In the genomic region with DNA sequence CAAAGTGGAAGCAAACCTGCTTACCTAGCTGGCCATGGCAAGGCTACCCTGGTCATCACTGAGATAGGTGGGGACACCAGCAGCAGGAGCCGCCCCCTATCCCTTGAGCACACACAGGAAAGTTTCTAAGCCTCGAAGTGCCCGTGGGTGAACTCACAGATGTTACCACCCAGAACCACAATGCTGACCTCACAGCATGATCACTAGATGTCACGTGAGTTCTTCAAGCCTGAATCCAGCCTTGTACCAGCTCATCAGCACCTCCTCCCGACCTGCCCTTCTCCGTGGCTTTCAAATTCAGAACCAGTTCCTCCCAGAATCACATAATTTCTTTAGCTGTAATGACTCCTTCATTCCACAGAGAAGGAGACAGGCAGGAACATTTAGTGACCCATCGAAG, we compare ENCODE assay signal across 16 cellular contexts. TPM values are rescaled to one million over a fixed set of nuclear protein-coding genes. Genes with fewer than 3 reads are reported as not detected.
"Had no signal": no experiment of that assay in that cellular context is flagged by ENCODE, and none has a peak within 500 bp of the region (broad histone marks: within the 10 kb centered on the region; RNA-seq: fewer than 3 reads in every experiment).

No MANE protein-coding gene starts in this region.

- H3K4me1 ChIP-seq: right atrium auricular region had no signal

- H3K27ac ChIP-seq: right atrium auricular region, transverse colon, VCaP had no signal

- H3K27me3 Mint-ChIP-seq: activated CD4-positive, alpha-beta memory T cell treated with anti-CD3 and anti-CD28 coated beads, Interleukin-2, amount 10 ng/mL, durations not matched to agents 7 days and 5 days; activated CD4-positive, alpha-beta T cell treated with anti-CD3 and anti-CD28 coated beads for 36 hours; stimulated activated memory B cell treated with anti-CD40 and anti-IgM and Interleukin-4, amounts not matched to agents 10 μg/mL and 1 μg/mL and 100 μg/mL, for 72 hours had no signal

- H3K27ac Mint-ChIP-seq: activated CD4-positive, alpha-beta memory T cell treated with anti-CD3 and anti-CD28 coated beads, Interleukin-2, amount 10 ng/mL, durations not matched to agents 7 days and 5 days; activated CD4-positive, alpha-beta T cell treated with anti-CD3 and anti-CD28 coated beads for 36 hours; activated naive CD8-positive, alpha-beta T cell treated with anti-CD3 and anti-CD28 coated beads, Interleukin-2, amount 10 ng/mL, durations not matched to agents 7 days and 5 days; activated T-cell treated with anti-CD3 and anti-CD28 coated beads, Interleukin-2, amount 50 U/mL, for 72 hours; immature natural killer cell; naive thymus-derived CD8-positive, alpha-beta T cell; stimulated activated memory B cell treated with anti-CD40 and anti-IgM and Interleukin-4, amounts not matched to agents 10 μg/mL and 1 μg/mL and 100 μg/mL, for 72 hours had no signal

- H3K4me1 Mint-ChIP-seq: activated CD4-positive, alpha-beta memory T cell treated with anti-CD3 and anti-CD28 coated beads, Interleukin-2, amount 10 ng/mL, durations not matched to agents 7 days and 5 days; activated CD4-positive, alpha-beta T cell treated with anti-CD3 and anti-CD28 coated beads for 36 hours; naive thymus-derived CD8-positive, alpha-beta T cell; stimulated activated memory B cell treated with anti-CD40 and anti-IgM and Interleukin-4, amounts not matched to agents 10 μg/mL and 1 μg/mL and 100 μg/mL, for 72 hours had no signal

- H3K36me3 ChIP-seq: right atrium auricular region, transverse colon had no signal

- ATAC-seq: activated CD4-positive, alpha-beta T cell treated with anti-CD3 and anti-CD28 coated beads for 36 hours; activated T-cell treated with anti-CD3 and anti-CD28 coated beads, Interleukin-2, amount 50 U/mL, for 72 hours; naive thymus-derived CD8-positive, alpha-beta T cell; stimulated activated memory B cell treated with anti-CD40 and anti-IgM and Interleukin-4, amounts not matched to agents 10 μg/mL and 1 μg/mL and 100 μg/mL, for 72 hours had no signal

- DNase-seq: activated CD4-positive, alpha-beta memory T cell treated with anti-CD3 and anti-CD28 coated beads, Interleukin-2, amount 10 ng/mL, durations not matched to agents 7 days and 5 days; activated CD4-positive, alpha-beta T cell treated with anti-CD3 and anti-CD28 coated beads for 36 hours; activated CD8-positive, alpha-beta memory T cell treated with anti-CD3 and anti-CD28 coated beads, Interleukin-2, amount 50 U/mL, for 4 hours; activated gamma-delta T cell treated with Interleukin-2 at 50 U/mL for 16 hours; activated naive CD8-positive, alpha-beta T cell treated with anti-CD3 and anti-CD28 coated beads, Interleukin-2, amount 10 ng/mL, durations not matched to agents 7 days and 5 days; activated T-cell treated with anti-CD3 and anti-CD28 coated beads, Interleukin-2, amount 50 U/mL, for 72 hours; anterior cingulate cortex; immature natural killer cell; naive thymus-derived CD8-positive, alpha-beta T cell; posterior cingulate gyrus; stimulated activated CD4-positive, alpha-beta T cell treated with anti-CD3 and anti-CD28 coated beads, Interleukin-1b, Interleukin-23, amount 100 ng/mL, for 48 hours; transverse colon had no signal

- H3K4me3 Mint-ChIP-seq: activated CD4-positive, alpha-beta memory T cell treated with anti-CD3 and anti-CD28 coated beads, Interleukin-2, amount 10 ng/mL, durations not matched to agents 7 days and 5 days; activated CD4-positive, alpha-beta T cell treated with anti-CD3 and anti-CD28 coated beads for 36 hours; activated naive CD8-positive, alpha-beta T cell treated with anti-CD3 and anti-CD28 coated beads, Interleukin-2, amount 10 ng/mL, durations not matched to agents 7 days and 5 days; activated T-cell treated with anti-CD3 and anti-CD28 coated beads, Interleukin-2, amount 50 U/mL, for 72 hours; immature natural killer cell; naive thymus-derived CD8-positive, alpha-beta T cell; stimulated activated memory B cell treated with anti-CD40 and anti-IgM and Interleukin-4, amounts not matched to agents 10 μg/mL and 1 μg/mL and 100 μg/mL, for 72 hours had no signal

- H3K27me3 ChIP-seq: right atrium auricular region, transverse colon had no signal

- H3K9me3 Mint-ChIP-seq: activated CD4-positive, alpha-beta memory T cell treated with anti-CD3 and anti-CD28 coated beads, Interleukin-2, amount 10 ng/mL, durations not matched to agents 7 days and 5 days; activated naive CD8-positive, alpha-beta T cell treated with anti-CD3 and anti-CD28 coated beads, Interleukin-2, amount 10 ng/mL, durations not matched to agents 7 days and 5 days; activated T-cell treated with anti-CD3 and anti-CD28 coated beads, Interleukin-2, amount 50 U/mL, for 72 hours had no signal

- H3K4me3 ChIP-seq: lung, right atrium auricular region, transverse colon had no signal

- H3K9me3 ChIP-seq: right atrium auricular region, transverse colon had no signal

RNA-seq across cellular contexts. Expression of a gene that starts 24.7 kb away (rescaled TPM):
- total RNA-seq: activated CD4-positive, alpha-beta memory T cell treated with anti-CD3 and anti-CD28 coated beads, Interleukin-2, amount 10 ng/mL, durations not matched to agents 7 days and 5 days; activated CD4-positive, alpha-beta T cell treated with anti-CD3 and anti-CD28 coated beads for 36 hours had no signal
- polyA plus RNA-seq: immature natural killer cell; naive thymus-derived CD8-positive, alpha-beta T cell had no signal
